Comparison of ENCODE assay signal across 19 cellular contexts in genomic region chr3:105108823-105109222, GRCh38.
DNase-seq lines count a peak whose midpoint lies in the region; TF ChIP-seq lines count a peak whose summit lies in the region.
"Had no signal": no experiment of that assay in that cellular context is flagged by ENCODE, and none has a peak within 500 bp of the region (broad histone marks: within the 10 kb centered on the region; RNA-seq: fewer than 3 reads in every experiment).

No MANE protein-coding gene starts in this region.

- TF ChIP-seq CTCF in OCI-LY1 (IDR thresholded peaks at IDR 0.05; ENCODE audit: low read length) (no peak), cardiac fibroblast (IDR thresholded peaks at IDR 0.05; ENCODE audit: low read depth, low read length) (no peak), fibroblast of pulmonary artery (IDR thresholded peaks at IDR 0.05; ENCODE audit: low read length, missing control alignments) (no peak)

- H3K9me3 Mint-ChIP-seq in activated naive CD8-positive, alpha-beta T cell treated with anti-CD3 and anti-CD28 coated beads for 36 hours, result peaks cover 17% of the 10 kb centered on the region

- H3K27ac ChIP-seq in ACC112 (ENCODE audit: low read depth, low read length), result no peak overlapping the region
- H3K27ac ChIP-seq in OCI-LY1 (ENCODE audit: low read depth, low read length, poor library complexity, severe bottlenecking), result no peak overlapping the region

- H3K4me3 ChIP-seq in ACC112 (ENCODE audit: low read depth, low read length) (no peak overlapping the region), OCI-LY1 (ENCODE audit: low read depth, low read length, poor library complexity, severe bottlenecking) (no peak overlapping the region), cardiac fibroblast (replicated peaks in 1 of 2; ENCODE audit: low read depth in 2 of 2, low read length in 2 of 2) (no peak overlapping the region), fibroblast of pulmonary artery (replicated peaks; ENCODE audit: low read depth, low read length) (no peak overlapping the region)

- H3K4me1 ChIP-seq in ACC112 (ENCODE audit: control insufficient read depth, insufficient read depth, low read length, unreplicated experiment) (no peaks in the 10 kb centered on the region), OCI-LY1 (ENCODE audit: insufficient read depth, low read length, severe bottlenecking) (no peaks in the 10 kb centered on the region)

- no peaks in the 10 kb centered on the region for H3K4me1 Mint-ChIP-seq in activated naive CD8-positive, alpha-beta T cell treated with anti-CD3 and anti-CD28 coated beads for 36 hours
- H3K4me1 Mint-ChIP-seq: CD14-positive monocyte had no signal

- H2AFZ ChIP-seq in ACC112 (ENCODE audit: low read length, unreplicated experiment) (peak overlapping the region; percentile 6), OCI-LY1 (ENCODE audit: low read length) (0 out of 2 replicates have a peak overlapping the region, but pooled peaks have one; percentile 16)

- no peak overlapping the region for H3K27ac Mint-ChIP-seq in activated naive CD8-positive, alpha-beta T cell treated with anti-CD3 and anti-CD28 coated beads for 36 hours
- H3K27ac Mint-ChIP-seq: CD14-positive monocyte, HFFc6 had no signal

- H3K79me2 ChIP-seq in ACC112 (ENCODE audit: control insufficient read depth, insufficient read depth, low read length, unreplicated experiment) (no peaks in the 10 kb centered on the region), OCI-LY1 (ENCODE audit: insufficient read depth, low read length) (no peaks in the 10 kb centered on the region)

- H3K9me2 ChIP-seq in OCI-LY1 (ENCODE audit: low read depth, low read length), result no peaks in the 10 kb centered on the region

- H3K27me3 Mint-ChIP-seq in activated naive CD8-positive, alpha-beta T cell treated with anti-CD3 and anti-CD28 coated beads for 36 hours, result no peaks in the 10 kb centered on the region

- no peaks in the 10 kb centered on the region for H3K36me3 Mint-ChIP-seq in activated naive CD8-positive, alpha-beta T cell treated with anti-CD3 and anti-CD28 coated beads for 36 hours
- H3K36me3 Mint-ChIP-seq: CD14-positive monocyte had no signal

- no peaks in the 10 kb centered on the region for H3K9me3 ChIP-seq in OCI-LY1 (ENCODE audit: low read length)

- no peak overlapping the region for H3K4me3 Mint-ChIP-seq in activated naive CD8-positive, alpha-beta T cell treated with anti-CD3 and anti-CD28 coated beads for 36 hours
- H3K4me3 Mint-ChIP-seq: CD14-positive monocyte, HFFc6 had no signal

- no peaks in the 10 kb centered on the region for H3K27me3 ChIP-seq in ACC112 (ENCODE audit: insufficient read depth, low read length)
- no peaks in the 10 kb centered on the region for H3K27me3 ChIP-seq in OCI-LY1 (ENCODE audit: insufficient read depth, low read length)

- DNase-seq in cardiac fibroblast (ENCODE audit: low read depth in 2 of 2) (peak; percentile 5 to 36), fibroblast of pulmonary artery (ENCODE audit: low read depth) (peak; percentile 3), ureter (ENCODE audit: low spot score) (no peak), NCI-H1436 treated with DMSO at 0.1 percent for 48 hours (lab: John Stamatoyannopoulos, UW) (no peak)
- no peak for DNase-seq in activated naive CD8-positive, alpha-beta T cell treated with anti-CD3 and anti-CD28 coated beads for 36 hours
- DNase-seq in activated naive CD4-positive, alpha-beta T cell (lab: John Stamatoyannopoulos, UW), result no peak
- DNase-seq: DMS53, HFFc6, KG1, NCI-H1092, NCI-H146, NCI-H2029 treated with DMSO at 0.1 percent for 48 hours, NCI-H524 treated with DMSO at 0.1 percent for 48 hours, NCI-H82, OCI-M1, SHP77 had no signal

- no peaks in the 10 kb centered on the region for H3F3A ChIP-seq in OCI-LY1 (ENCODE audit: insufficient read depth, low read length)

- H3K9ac ChIP-seq in OCI-LY1 (ENCODE audit: low read length), result no peak overlapping the region

- no peaks in the 10 kb centered on the region for H3K36me3 ChIP-seq in ACC112 (ENCODE audit: insufficient read depth, low read length)
- H3K36me3 ChIP-seq in OCI-LY1 (ENCODE audit: insufficient read depth, low read length), result no peaks in the 10 kb centered on the region

- no peaks in the 10 kb centered on the region for H4K20me1 ChIP-seq in OCI-LY1 (ENCODE audit: insufficient read depth, low read length)

- H3K4me2 ChIP-seq in OCI-LY1 (ENCODE audit: low read length), result no peak overlapping the region

Comparison
In these comparisons a context has a peak if more than half of its experiments do, and no peak if none do; other contexts are left out.
1. DNase-seq: peak in cardiac fibroblast (2 of 2) and fibroblast of pulmonary artery (single experiment); none in activated naive CD8-positive, alpha-beta T cell treated with anti-CD3 and anti-CD28 coated beads for 36 hours (single experiment), activated naive CD4-positive, alpha-beta T cell (0 of 4), ureter (single experiment) and NCI-H1436 treated with DMSO at 0.1 percent for 48 hours (single experiment).